Comparison of ENCODE assay signal across 22 cellular contexts in genomic region chr14:90836692-90837063, GRCh38. TPM values are rescaled to one million over a fixed set of nuclear protein-coding genes. Genes with fewer than 3 reads are reported as not detected.
DNase-seq lines count a peak whose midpoint lies in the region; ATAC-seq and TF ChIP-seq lines count a peak whose summit lies in the region.
"Had no signal": no experiment of that assay in that cellular context is flagged by ENCODE, and none has a peak within 500 bp of the region (broad histone marks: within the 10 kb centered on the region; RNA-seq: fewer than 3 reads in every experiment).

No MANE protein-coding gene starts in this region.

- no peak for DNase-seq in activated CD4-positive, alpha-beta T cell treated with anti-CD3 and anti-CD28 coated beads, Interleukin-2, amount 10 ng/mL, durations not matched to agents 24 days and 14 days
- DNase-seq in activated CD4-positive, alpha-beta T cell treated with anti-CD3 and anti-CD28 coated beads for 1 hour: no peak
- no peak for DNase-seq in HL-60 (ENCODE audit: low read depth in 1 of 2, low spot score in 1 of 2)
- DNase-seq in effector memory CD8-positive, alpha-beta T cell: no peak
- peak; percentile 16 for DNase-seq in stimulated activated CD8-positive, alpha-beta memory T cell treated with anti-CD3 and anti-CD28 coated beads, Interleukin-4, amount 100 ng/mL, for 48 hours
- no peak for DNase-seq in COLO668 (lab: John Stamatoyannopoulos, UW; ENCODE audit: unreplicated experiment)
- no peak for DNase-seq in foreskin fibroblast
- no peak for DNase-seq in activated CD4-positive, CD25-positive, alpha-beta regulatory T cell (lab: John Stamatoyannopoulos, UW)
- DNase-seq: activated B cell treated with CpG ODN at 0.5 μM for 24 hours; dermis blood vessel endothelial cell; foreskin keratinocyte; NCI-H1092; NCI-H1694; NCI-H446 treated with DMSO at 0.1 percent for 48 hours; NCI-H774; occipital lobe; stimulated activated CD4-positive, alpha-beta T cell treated with anti-CD3 and anti-CD28 coated beads, Interleukin-4, amount 100 ng/mL, for 4 hours had no signal

- peak overlapping the region; percentile 23; the same call in 1 of the 2 replicates for H3K27ac ChIP-seq in HL-60 (replicated peaks)
- H3K27ac ChIP-seq: esophagus muscularis mucosa, foreskin keratinocyte had no signal

- H3K27me3 Mint-ChIP-seq in activated CD4-positive, alpha-beta T cell treated with anti-CD3 and anti-CD28 coated beads, Interleukin-2, amount 10 ng/mL, durations not matched to agents 24 days and 14 days: peaks cover 9% of the 10 kb centered on the region
- H3K27me3 Mint-ChIP-seq in effector memory CD8-positive, alpha-beta T cell: peaks cover 5 to 13% of the 10 kb centered on the region in 2 donors

- H3K27me3 ChIP-seq in HL-60 (ENCODE audit: insufficient read depth, poor library complexity, severe bottlenecking): no peaks in the 10 kb centered on the region
- H3K27me3 ChIP-seq: esophagus muscularis mucosa, foreskin keratinocyte had no signal

- peaks cover 13% of the 10 kb centered on the region for H3K4me1 Mint-ChIP-seq in activated CD4-positive, alpha-beta T cell treated with anti-CD3 and anti-CD28 coated beads, Interleukin-2, amount 10 ng/mL, durations not matched to agents 24 days and 14 days
- H3K4me1 Mint-ChIP-seq in effector memory CD8-positive, alpha-beta T cell (ENCODE audit: low read depth in 2 of 2): peaks cover 6 to 7% of the 10 kb centered on the region in 2 donors
- H3K4me1 Mint-ChIP-seq: activated B cell treated with CpG ODN at 0.5 μM for 24 hours had no signal

- peak overlapping the region; percentile 49 for H3K27ac Mint-ChIP-seq in activated CD4-positive, alpha-beta T cell treated with anti-CD3 and anti-CD28 coated beads, Interleukin-2, amount 10 ng/mL, durations not matched to agents 24 days and 14 days
- peak overlapping the region in 1 of 2 donors; percentile 55 for H3K27ac Mint-ChIP-seq in effector memory CD8-positive, alpha-beta T cell
- H3K27ac Mint-ChIP-seq: activated B cell treated with CpG ODN at 0.5 μM for 24 hours had no signal

- no peaks in the 10 kb centered on the region for H3K36me3 Mint-ChIP-seq in activated CD4-positive, alpha-beta T cell treated with anti-CD3 and anti-CD28 coated beads, Interleukin-2, amount 10 ng/mL, durations not matched to agents 24 days and 14 days (ENCODE audit: low read depth)
- H3K36me3 Mint-ChIP-seq in effector memory CD8-positive, alpha-beta T cell (ENCODE audit: insufficient read depth): no peaks in the 10 kb centered on the region
- H3K36me3 Mint-ChIP-seq: CD4-positive, alpha-beta memory T cell; naive thymus-derived CD8-positive, alpha-beta T cell; stimulated activated memory B cell treated with anti-CD40 and anti-IgM and Interleukin-4, amounts not matched to agents 10 μg/mL and 1 μg/mL and 100 μg/mL, for 72 hours had no signal

- intact Hi-C loops in activated CD4-positive, alpha-beta T cell treated with anti-CD3 and anti-CD28 coated beads, Interleukin-2, amount 10 ng/mL, durations not matched to agents 24 days and 14 days (cut with micrococcal nuclease): no loop called here

- no peak for TF ChIP-seq CTCF in HL-60 (IDR thresholded peaks at IDR 0.05; ENCODE audit: insufficient read depth, low read length)
- TF ChIP-seq CTCF in foreskin fibroblast (IDR thresholded peaks at IDR 0.05; ENCODE audit: low read depth, low read length): no peak

- peak overlapping the region; percentile 60 for H3K4me3 Mint-ChIP-seq in activated CD4-positive, alpha-beta T cell treated with anti-CD3 and anti-CD28 coated beads, Interleukin-2, amount 10 ng/mL, durations not matched to agents 24 days and 14 days
- peak overlapping the region in 1 of 2 donors; percentile 60 for H3K4me3 Mint-ChIP-seq in effector memory CD8-positive, alpha-beta T cell
- H3K4me3 Mint-ChIP-seq: activated B cell treated with CpG ODN at 0.5 μM for 24 hours; stimulated activated memory B cell treated with anti-CD40 and anti-IgM and Interleukin-4, amounts not matched to agents 10 μg/mL and 1 μg/mL and 100 μg/mL, for 72 hours had no signal

- peak; percentile 7 for ATAC-seq in effector memory CD8-positive, alpha-beta T cell (replicated peaks)
- ATAC-seq: foreskin keratinocyte, HCT116 had no signal

- H3K4me3 ChIP-seq in HL-60 (replicated peaks; ENCODE audit: insufficient read depth, low read length): no peak overlapping the region
- no peak overlapping the region for H3K4me3 ChIP-seq in foreskin fibroblast (ENCODE audit: low read depth in 1 of 2, low read length in 2 of 2)
- H3K4me3 ChIP-seq: esophagus muscularis mucosa had no signal

- no peaks in the 10 kb centered on the region for H3K9me3 Mint-ChIP-seq in activated CD4-positive, alpha-beta T cell treated with anti-CD3 and anti-CD28 coated beads, Interleukin-2, amount 10 ng/mL, durations not matched to agents 24 days and 14 days
- no peaks in the 10 kb centered on the region for H3K9me3 Mint-ChIP-seq in effector memory CD8-positive, alpha-beta T cell
- H3K9me3 Mint-ChIP-seq: activated B cell treated with CpG ODN at 0.5 μM for 24 hours; CD4-positive, alpha-beta memory T cell had no signal

RNA-seq across cellular contexts. Expression of gene TTC7B, which starts 20.4 kb away (rescaled TPM):
- 2.4 and 5.4 TPM in 2 replicates for total RNA-seq in activated CD4-positive, alpha-beta T cell treated with anti-CD3 and anti-CD28 coated beads, Interleukin-2, amount 10 ng/mL, durations not matched to agents 24 days and 14 days
